ENCODE assay signal across 34 cellular contexts in the genomic region with DNA sequence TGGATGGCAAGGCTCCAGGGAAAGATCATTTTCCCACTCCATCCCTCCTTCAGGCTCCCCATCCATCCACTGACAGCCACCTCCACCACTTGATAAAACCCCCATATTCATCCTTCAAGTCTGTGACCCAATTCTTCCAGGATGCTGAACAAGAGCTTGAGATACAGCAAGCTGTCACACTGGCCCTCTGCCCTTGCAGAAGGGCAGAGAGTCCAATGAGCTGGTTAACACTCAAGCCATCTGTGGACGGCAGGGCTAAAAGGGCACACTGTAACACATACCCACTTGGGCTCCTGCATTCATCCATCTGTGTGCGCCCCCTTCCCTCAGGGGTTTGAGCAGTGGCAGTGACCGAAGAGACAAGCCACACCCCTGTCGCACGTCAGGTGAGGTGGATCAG. TPM values are rescaled to one million over a fixed set of nuclear protein-coding genes. Genes with fewer than 3 reads are reported as not detected.
"Had no signal": no experiment of that assay in that cellular context is flagged by ENCODE, and none has a peak within 500 bp of the region (broad histone marks: within the 10 kb centered on the region; RNA-seq: fewer than 3 reads in every experiment).

No MANE protein-coding gene starts in this region.

- H3K27me3 Mint-ChIP-seq: activated B cell treated with CpG ODN at 0.5 μM for 24 hours; activated CD4-positive, alpha-beta memory T cell treated with anti-CD3 and anti-CD28 coated beads for 36 hours; activated CD4-positive, alpha-beta T cell treated with anti-CD3 and anti-CD28 coated beads, Interleukin-2, amount 10 ng/mL, durations not matched to agents 24 days and 14 days; activated CD8-positive, alpha-beta T cell treated with anti-CD3 and anti-CD28 coated beads for 36 hours had no signal

- H3K4me1 Mint-ChIP-seq: activated B cell treated with CpG ODN at 0.5 μM for 24 hours; activated CD4-positive, alpha-beta T cell treated with anti-CD3 and anti-CD28 coated beads, Interleukin-2, amount 10 ng/mL, durations not matched to agents 24 days and 14 days; activated naive CD8-positive, alpha-beta T cell treated with anti-CD3 and anti-CD28 coated beads for 36 hours; activated T-helper 17 cell treated with anti-CD3 and anti-CD28 coated beads, Interleukin-2, amount 50 U/mL, for 72 hours had no signal

- H3K36me3 Mint-ChIP-seq: activated CD4-positive, alpha-beta memory T cell treated with anti-CD3 and anti-CD28 coated beads for 36 hours; activated naive CD4-positive, alpha-beta T cell treated with anti-CD3 and anti-CD28 coated beads, Interleukin-2, amount 50 U/mL, for 72 hours; activated naive CD8-positive, alpha-beta T cell treated with anti-CD3 and anti-CD28 coated beads for 36 hours had no signal

- H3K27ac Mint-ChIP-seq: activated B cell treated with CpG ODN at 0.5 μM for 24 hours; activated CD4-positive, alpha-beta memory T cell treated with anti-CD3 and anti-CD28 coated beads for 36 hours; activated CD4-positive, alpha-beta T cell treated with anti-CD3 and anti-CD28 coated beads, Interleukin-2, amount 10 ng/mL, durations not matched to agents 24 days and 14 days; activated CD8-positive, alpha-beta T cell treated with anti-CD3 and anti-CD28 coated beads for 36 hours; activated naive CD4-positive, alpha-beta T cell treated with anti-CD3 and anti-CD28 coated beads for 36 hours; activated naive CD4-positive, alpha-beta T cell treated with anti-CD3 and anti-CD28 coated beads, Interleukin-2, amount 50 U/mL, for 72 hours; activated naive CD8-positive, alpha-beta T cell treated with anti-CD3 and anti-CD28 coated beads for 36 hours; activated T-cell treated with anti-CD3 and anti-CD28 coated beads, Interleukin-2, amount 50 U/mL, for 72 hours; activated T-helper 1 cell treated with anti-CD3 and anti-CD28 coated beads, Interleukin-12 subunit alpha, Interleukin-12 subunit beta, Interleukin-2, Interleukin-4 antibody, amounts not matched to agents 30 ng/mL and 10 ng/mL and 1 ng/mL, durations not matched to agents 14 hours and 24 hours and 36 hours; activated T-helper 17 cell treated with anti-CD3 and anti-CD28 coated beads, Interleukin-2, amount 50 U/mL, for 72 hours; T-helper 1 cell treated with Interleukin-12 subunit alpha and Interleukin-12 subunit beta and Interleukin-4 antibody, amounts not matched to agents 30 μg/mL and 1 μg/mL, for 36 hours; T-helper 2 cell treated with Interferon-gamma antibody and Interleukin-4, amounts not matched to agents 5 μg/mL and 100 μg/mL, for 36 hours had no signal

- ATAC-seq: activated CD8-positive, alpha-beta T cell treated with anti-CD3 and anti-CD28 coated beads for 36 hours; activated naive CD4-positive, alpha-beta T cell treated with anti-CD3 and anti-CD28 coated beads, Interleukin-2, amount 50 U/mL, for 72 hours; activated T-cell treated with anti-CD3 and anti-CD28 coated beads, Interleukin-2, amount 50 U/mL, for 4 hours; activated T-cell treated with anti-CD3 and anti-CD28 coated beads, Interleukin-2, amount 50 U/mL, for 72 hours; activated T-helper 17 cell treated with anti-CD3 and anti-CD28 coated beads, Interleukin-2, amount 50 U/mL, for 72 hours; body of pancreas had no signal

- DNase-seq: activated B cell treated with CpG ODN at 0.5 μM for 24 hours; activated CD4-positive, alpha-beta memory T cell treated with anti-CD3 and anti-CD28 coated beads for 36 hours; activated CD4-positive, alpha-beta T cell treated with anti-CD3 and anti-CD28 coated beads for 4 hours; activated CD4-positive, alpha-beta T cell treated with anti-CD3 and anti-CD28 coated beads, Interleukin-2, amount 10 ng/mL, durations not matched to agents 24 days and 14 days; activated CD4-positive, alpha-beta T cell treated with anti-CD3 and anti-CD28 coated beads, Interleukin-2, amount 50 U/mL, for 1 hour; activated CD4-positive, alpha-beta T cell treated with anti-CD3 and anti-CD28 coated beads, Interleukin-2, amount 50 U/mL, for 4 hours; activated CD4-positive, CD25-positive, alpha-beta regulatory T cell treated with anti-CD3 and anti-CD28 coated beads, Interleukin-2, amount 50 U/mL, for 72 hours; activated CD8-positive, alpha-beta memory T cell treated with anti-CD3 and anti-CD28 coated beads, Interleukin-2, amount 50 U/mL, for 4 hours; activated CD8-positive, alpha-beta T cell treated with anti-CD3 and anti-CD28 coated beads for 36 hours; activated effector memory CD4-positive, alpha-beta T cell treated with anti-CD3 and anti-CD28 coated beads, Interleukin-2, amount 50 U/mL, for 16 hours; activated gamma-delta T cell treated with Interleukin-2 at 50 U/mL for 16 hours; activated naive CD4-positive, alpha-beta T cell; activated naive CD4-positive, alpha-beta T cell treated with anti-CD3 and anti-CD28 coated beads for 36 hours; activated naive CD4-positive, alpha-beta T cell treated with anti-CD3 and anti-CD28 coated beads, Interleukin-2, amount 50 U/mL, for 16 hours; activated naive CD8-positive, alpha-beta T cell treated with anti-CD3 and anti-CD28 coated beads for 36 hours; activated T-cell treated with anti-CD3 and anti-CD28 coated beads for 4 hours; activated T-cell treated with anti-CD3 and anti-CD28 coated beads, Interleukin-2, amount 50 U/mL, for 1 hour; activated T-cell treated with anti-CD3 and anti-CD28 coated beads, Interleukin-2, amount 50 U/mL, for 4 hours; activated T-cell treated with anti-CD3 and anti-CD28 coated beads, Interleukin-2, amount 50 U/mL, for 72 hours; adrenal gland; amniotic stem cell; aorta; body of pancreas; brain microvascular endothelial cell; central memory CD4-positive, alpha-beta T cell; T-helper 1 cell; T-helper 2 cell; T-helper 9 cell had no signal

- H3K9me3 Mint-ChIP-seq: activated B cell treated with CpG ODN at 0.5 μM for 24 hours; activated CD4-positive, alpha-beta memory T cell treated with anti-CD3 and anti-CD28 coated beads for 36 hours; activated CD4-positive, alpha-beta T cell treated with anti-CD3 and anti-CD28 coated beads, Interleukin-2, amount 10 ng/mL, durations not matched to agents 24 days and 14 days; activated CD8-positive, alpha-beta T cell treated with anti-CD3 and anti-CD28 coated beads for 36 hours; activated naive CD4-positive, alpha-beta T cell treated with anti-CD3 and anti-CD28 coated beads for 36 hours; activated naive CD4-positive, alpha-beta T cell treated with anti-CD3 and anti-CD28 coated beads, Interleukin-2, amount 50 U/mL, for 72 hours; activated naive CD8-positive, alpha-beta T cell treated with anti-CD3 and anti-CD28 coated beads for 36 hours; activated T-cell treated with anti-CD3 and anti-CD28 coated beads, Interleukin-2, amount 50 U/mL, for 4 hours; activated T-cell treated with anti-CD3 and anti-CD28 coated beads, Interleukin-2, amount 50 U/mL, for 72 hours; activated T-helper 1 cell treated with anti-CD3 and anti-CD28 coated beads, Interleukin-12 subunit alpha, Interleukin-12 subunit beta, Interleukin-2, Interleukin-4 antibody, amounts not matched to agents 30 ng/mL and 10 ng/mL and 1 ng/mL, durations not matched to agents 14 hours and 24 hours and 36 hours; activated T-helper 17 cell treated with anti-CD3 and anti-CD28 coated beads, Interleukin-2, amount 50 U/mL, for 72 hours; T-helper 1 cell treated with Interleukin-12 subunit alpha and Interleukin-12 subunit beta and Interleukin-4 antibody, amounts not matched to agents 30 μg/mL and 1 μg/mL, for 36 hours; T-helper 2 cell treated with Interferon-gamma antibody and Interleukin-4, amounts not matched to agents 5 μg/mL and 100 μg/mL, for 36 hours had no signal

- H3K4me3 Mint-ChIP-seq: activated B cell treated with CpG ODN at 0.5 μM for 24 hours; activated CD4-positive, alpha-beta memory T cell treated with anti-CD3 and anti-CD28 coated beads for 36 hours; activated CD4-positive, alpha-beta T cell treated with anti-CD3 and anti-CD28 coated beads, Interleukin-2, amount 10 ng/mL, durations not matched to agents 24 days and 14 days; activated CD8-positive, alpha-beta T cell treated with anti-CD3 and anti-CD28 coated beads for 36 hours; activated naive CD4-positive, alpha-beta T cell treated with anti-CD3 and anti-CD28 coated beads for 36 hours; activated naive CD8-positive, alpha-beta T cell treated with anti-CD3 and anti-CD28 coated beads for 36 hours; activated T-cell treated with anti-CD3 and anti-CD28 coated beads, Interleukin-2, amount 50 U/mL, for 4 hours; activated T-cell treated with anti-CD3 and anti-CD28 coated beads, Interleukin-2, amount 50 U/mL, for 72 hours; activated T-helper 1 cell treated with anti-CD3 and anti-CD28 coated beads, Interleukin-12 subunit alpha, Interleukin-12 subunit beta, Interleukin-2, Interleukin-4 antibody, amounts not matched to agents 30 ng/mL and 10 ng/mL and 1 ng/mL, durations not matched to agents 14 hours and 24 hours and 36 hours; activated T-helper 17 cell treated with anti-CD3 and anti-CD28 coated beads, Interleukin-2, amount 50 U/mL, for 72 hours; T-helper 1 cell treated with Interleukin-12 subunit alpha and Interleukin-12 subunit beta and Interleukin-4 antibody, amounts not matched to agents 30 μg/mL and 1 μg/mL, for 36 hours; T-helper 2 cell treated with Interferon-gamma antibody and Interleukin-4, amounts not matched to agents 5 μg/mL and 100 μg/mL, for 36 hours had no signal

RNA-seq across cellular contexts. Expression of a gene that starts 30.8 kb away (rescaled TPM):
- total RNA-seq: activated B cell treated with CpG ODN at 0.5 μM for 24 hours; activated CD4-positive, alpha-beta memory T cell treated with anti-CD3 and anti-CD28 coated beads for 36 hours; activated CD4-positive, alpha-beta T cell treated with anti-CD3 and anti-CD28 coated beads, Interleukin-2, amount 10 ng/mL, durations not matched to agents 24 days and 14 days; activated CD8-positive, alpha-beta memory T cell treated with anti-CD3 and anti-CD28 coated beads for 36 hours; activated CD8-positive, alpha-beta T cell treated with anti-CD3 and anti-CD28 coated beads for 36 hours; activated naive CD4-positive, alpha-beta T cell treated with anti-CD3 and anti-CD28 coated beads for 36 hours; activated naive CD4-positive, alpha-beta T cell treated with anti-CD3 and anti-CD28 coated beads, Interleukin-2, amount 50 U/mL, for 72 hours; activated naive CD8-positive, alpha-beta T cell treated with anti-CD3 and anti-CD28 coated beads for 36 hours; activated T-cell treated with anti-CD3 and anti-CD28 coated beads, Interleukin-2, amount 50 U/mL, for 4 hours; activated T-cell treated with anti-CD3 and anti-CD28 coated beads, Interleukin-2, amount 50 U/mL, for 72 hours; activated T-helper 17 cell treated with anti-CD3 and anti-CD28 coated beads, Interleukin-2, amount 50 U/mL, for 72 hours had no signal
